In the genomic region with DNA sequence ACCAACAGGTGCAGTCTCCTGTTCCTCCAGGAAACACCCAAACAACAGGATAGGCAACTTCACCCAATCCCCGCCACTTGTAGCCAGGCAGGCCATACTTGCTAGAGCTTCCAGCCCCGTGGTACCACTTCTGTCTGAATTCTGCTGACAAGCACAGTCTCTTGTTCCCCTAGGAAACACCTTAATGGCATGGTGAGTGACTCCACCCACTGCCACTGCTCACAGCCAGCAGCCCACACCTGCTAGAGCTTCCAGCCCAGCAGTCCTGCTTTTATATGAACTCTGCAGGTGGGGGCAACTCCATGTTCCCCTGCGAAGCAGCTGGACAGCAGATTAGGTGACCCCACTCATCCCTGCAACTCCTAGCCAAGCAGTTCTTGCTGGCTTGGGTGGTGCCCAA, we compare ENCODE assay signal across 2 cellular contexts. TPM values are rescaled to one million over a fixed set of nuclear protein-coding genes. Genes with fewer than 3 reads are reported as not detected.
"Had no signal": no experiment of that assay in that cellular context is flagged by ENCODE, and none has a peak within 500 bp of the region (broad histone marks: within the 10 kb centered on the region; RNA-seq: fewer than 3 reads in every experiment).

No MANE protein-coding gene starts in this region.

RNA-seq across cellular contexts. Expression of gene COBL, which starts 52.6 kb away (rescaled TPM):
- total RNA-seq: naive thymus-derived CD8-positive, alpha-beta T cell; pulmonary artery endothelial cell had no signal
- polyA plus RNA-seq: naive thymus-derived CD8-positive, alpha-beta T cell had no signal
